In the genomic region with DNA sequence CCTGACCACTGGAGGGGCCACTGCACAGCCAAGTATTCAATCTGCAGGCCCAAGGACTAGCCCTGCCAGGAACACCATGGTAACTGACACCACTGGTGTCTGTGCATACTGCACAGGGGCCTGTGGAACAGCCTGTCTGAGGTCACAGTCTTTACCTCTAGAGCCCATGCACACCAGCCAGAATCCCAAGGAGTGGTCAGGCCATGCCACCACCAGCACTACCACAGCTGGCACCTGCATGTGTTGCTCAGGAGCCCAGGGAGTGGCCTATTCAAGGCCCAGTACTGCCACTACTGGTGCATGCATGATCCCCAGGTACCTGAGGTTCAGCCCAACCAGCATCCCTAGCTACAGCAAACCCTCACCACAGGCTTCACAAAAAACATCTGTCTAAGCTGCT, we compare ENCODE assay signal across 23 cellular contexts.
"Had no signal": no experiment of that assay in that cellular context is flagged by ENCODE, and none has a peak within 500 bp of the region (broad histone marks: within the 10 kb centered on the region; RNA-seq: fewer than 3 reads in every experiment).

No MANE protein-coding gene starts in this region.

- DNase-seq: naive thymus-derived CD4-positive, alpha-beta T cell; natural killer cell; nucleus accumbens; psoas muscle; right cardiac atrium; right lobe of liver; sigmoid colon; small intestine; stimulated activated CD4-positive, alpha-beta T cell treated with anti-CD3 and anti-CD28 coated beads, Interleukin-15, amount 100 ng/mL, for 24 hours; stimulated activated CD4-positive, alpha-beta T cell treated with anti-CD3 and anti-CD28 coated beads, Interleukin-2, amount 100 ng/mL, for 24 hours; stimulated activated CD4-positive, alpha-beta T cell treated with anti-CD3 and anti-CD28 coated beads, Interleukin-2, amount 100 ng/mL, for 48 hours; stimulated activated CD4-positive, alpha-beta T cell treated with anti-CD3 and anti-CD28 coated beads, Interleukin-4, amount 100 ng/mL, for 24 hours; stimulated activated naive CD4-positive, alpha-beta T cell; thyroid gland; trophoblast cell; upper lobe of left lung; uterus had no signal

- H3K9me3 ChIP-seq: pancreas, psoas muscle, thyroid gland had no signal

- ATAC-seq: naive thymus-derived CD4-positive, alpha-beta T cell; natural killer cell; pancreas; psoas muscle; right cardiac atrium; right lobe of liver; stimulated activated memory B cell treated with anti-CD40 and anti-IgM and Interleukin-4, amounts not matched to agents 10 μg/mL and 1 μg/mL and 100 μg/mL, for 72 hours had no signal

- H3K27ac ChIP-seq: neural progenitor cell, neutrophil, pancreas, psoas muscle, right lobe of liver, sigmoid colon, thoracic aorta, thyroid gland, tibial nerve, upper lobe of left lung, uterus had no signal

- H2AFZ ChIP-seq: neural progenitor cell had no signal

- H3K4me1 ChIP-seq: neural progenitor cell, pancreas, psoas muscle, right lobe of liver, sigmoid colon, thyroid gland, tibial nerve, upper lobe of left lung, uterus had no signal

- H3K36me3 ChIP-seq: neural progenitor cell, neutrophil, pancreas, sigmoid colon, thoracic aorta, thyroid gland, tibial nerve, upper lobe of left lung, uterus had no signal

- H3K27me3 ChIP-seq: neural progenitor cell, neutrophil, pancreas, right lobe of liver, sigmoid colon, thyroid gland, tibial nerve, upper lobe of left lung, uterus had no signal

- H3K4me2 ChIP-seq: neural progenitor cell had no signal

- H3K4me3 ChIP-seq: neural progenitor cell, pancreas, psoas muscle, right lobe of liver, sigmoid colon, thoracic aorta, thyroid gland, tibial nerve, upper lobe of left lung, uterus had no signal

- H3K9ac ChIP-seq: neural progenitor cell had no signal
